In genomic region chr7:39948375-39948774, GRCh38 we compare ENCODE assay signal across 8 cellular contexts. TPM values are rescaled to one million over a fixed set of nuclear protein-coding genes. Genes with fewer than 3 reads are reported as not detected.
DNase-seq lines count a peak whose midpoint lies in the region; ATAC-seq and TF ChIP-seq lines count a peak whose summit lies in the region.

No MANE protein-coding gene starts in this region.

- no peaks in the 10 kb centered on the region; the same call in 1 of the 2 replicates for H3K9me3 ChIP-seq in HUES6 (ENCODE audit: control insufficient read depth, insufficient read depth, low read depth, low read length)
- no peaks in the 10 kb centered on the region for H3K9me3 ChIP-seq in testis

- H3K36me3 Mint-ChIP-seq in activated naive CD8-positive, alpha-beta T cell treated with anti-CD3 and anti-CD28 coated beads, Interleukin-2, amount 50 U/mL, for 24 hours (ENCODE audit: low read depth): peaks cover 15% of the 10 kb centered on the region

- DNase-seq in AG04449 (ENCODE audit: low read depth, low spot score): no peak
- peak; percentile 20 for DNase-seq in activated naive CD8-positive, alpha-beta T cell treated with anti-CD3 and anti-CD28 coated beads, Interleukin-2, amount 50 U/mL, for 24 hours
- no peak for DNase-seq in kidney epithelial cell (ENCODE audit: low read depth)
- DNase-seq in testis: peak; percentile 18
- no peak for DNase-seq in amniotic stem cell (lab: John Stamatoyannopoulos, UW)

- H3K27me3 ChIP-seq in HUES6 (ENCODE audit: control insufficient read depth, insufficient read depth, low read length) (no peaks in the 10 kb centered on the region), kidney epithelial cell (ENCODE audit: control insufficient read depth, insufficient read depth, low read length) (no peaks in the 10 kb centered on the region), testis (no peaks in the 10 kb centered on the region)

- CTCF ChIA-PET in AG04449 (lab: Yijun Ruan, JAX): interaction anchor here (1.2 to 2.2 kb wide), 6 partner anchors 9 to 368 kb away, joined by 3 to 13 read pairs (median 6); no protein-coding TSS in a partner anchor

- TF ChIP-seq CTCF in AG04449 (IDR thresholded peaks at IDR 0.05; ENCODE audit: insufficient read depth, low read length, missing control alignments) (no peak), kidney epithelial cell (IDR thresholded peaks at IDR 0.05; ENCODE audit: insufficient read depth, low read length, poor library complexity, severe bottlenecking) (no peak), testis (IDR thresholded peaks at IDR 0.05) (no peak)

- H3K27ac ChIP-seq in HUES6 (ENCODE audit: low read depth, low read length) (no peak overlapping the region; the same call in 1 of the 2 replicates), testis (peak overlapping the region; percentile 96)

- 31 to 53% methylated on average over 8 of the region's 8 CpGs for WGBS in testis, 2 donors

- no peaks in the 10 kb centered on the region for H3K9me3 Mint-ChIP-seq in activated naive CD8-positive, alpha-beta T cell treated with anti-CD3 and anti-CD28 coated beads, Interleukin-2, amount 50 U/mL, for 24 hours

- no peaks in the 10 kb centered on the region for H3K27me3 Mint-ChIP-seq in activated naive CD8-positive, alpha-beta T cell treated with anti-CD3 and anti-CD28 coated beads, Interleukin-2, amount 50 U/mL, for 24 hours

- H3K9ac ChIP-seq in HUES6 (ENCODE audit: low read length): peak overlapping the region; percentile 48

- peaks cover 29% of the 10 kb centered on the region for H3K4me1 Mint-ChIP-seq in activated naive CD8-positive, alpha-beta T cell treated with anti-CD3 and anti-CD28 coated beads, Interleukin-2, amount 50 U/mL, for 24 hours

- H3K36me3 ChIP-seq in HUES6 (ENCODE audit: control insufficient read depth, insufficient read depth, low read length): no peaks in the 10 kb centered on the region
- H3K36me3 ChIP-seq in kidney epithelial cell (ENCODE audit: control insufficient read depth, insufficient read depth, low read length): no peaks in the 10 kb centered on the region
- H3K36me3 ChIP-seq in testis (ENCODE audit: low read depth, missing control alignments): no peaks in the 10 kb centered on the region

- peak overlapping the region; percentile 98 for H3K4me3 Mint-ChIP-seq in activated naive CD8-positive, alpha-beta T cell treated with anti-CD3 and anti-CD28 coated beads, Interleukin-2, amount 50 U/mL, for 24 hours

- no peak for ATAC-seq in activated naive CD8-positive, alpha-beta T cell treated with anti-CD3 and anti-CD28 coated beads, Interleukin-2, amount 50 U/mL, for 24 hours
- no peak for ATAC-seq in HG03460 (IDR thresholded peaks at IDR 0.05; ENCODE audit: unreplicated experiment)
- ATAC-seq in GM18498 (IDR thresholded peaks at IDR 0.05; ENCODE audit: unreplicated experiment): no peak

- H3K27ac Mint-ChIP-seq in activated naive CD8-positive, alpha-beta T cell treated with anti-CD3 and anti-CD28 coated beads, Interleukin-2, amount 50 U/mL, for 24 hours: peak overlapping the region; percentile 100

- H3K4me1 ChIP-seq in HUES6 (ENCODE audit: control insufficient read depth, insufficient read depth, low read length) (no peaks in the 10 kb centered on the region), testis (no peaks in the 10 kb centered on the region)

- peak overlapping the region; percentile 92 for H3K4me3 ChIP-seq in AG04449 (ENCODE audit: low read depth, low read length)
- peak overlapping the region; percentile 73 for H3K4me3 ChIP-seq in HUES6 (ENCODE audit: low read depth, low read length)
- H3K4me3 ChIP-seq in kidney epithelial cell (ENCODE audit: low read depth, low read length): peak overlapping the region; percentile 67
- H3K4me3 ChIP-seq in testis: peak overlapping the region; percentile 64 to 91

- POLR2A ChIA-PET in AG04449 (lab: Yijun Ruan, JAX): interaction anchor here (0.5 to 0.7 kb wide), 3 partner anchors 8 to 144 kb away, joined by 3 to 4 read pairs (median 4); no protein-coding TSS in a partner anchor

- intact Hi-C loops in testis (cut with DNase I; ENCODE audit: low total_unique reads): no loop called here

- no peak for TF ChIP-seq POLR2A in testis (IDR thresholded peaks at IDR 0.05)

RNA-seq across cellular contexts. Expression of gene CDK13, which starts 1.7 kb away (rescaled TPM):
- total RNA-seq in kidney epithelial cell: 49.4 and 49.8 TPM in 2 replicates
- 100 to 1,000 TPM; 134 to 140 TPM for total RNA-seq in testis
- 55.1 TPM for polyA plus RNA-seq in testis (ENCODE audit: insufficient read depth, low read depth, low replicate concordance)

Comparison
In these comparisons a context has a peak if more than half of its experiments do, and no peak if none do; other contexts are left out.
1. DNase-seq: peak in activated naive CD8-positive, alpha-beta T cell treated with anti-CD3 and anti-CD28 coated beads, Interleukin-2, amount 50 U/mL, for 24 hours (single experiment) and testis (single experiment); none in AG04449 (single experiment), kidney epithelial cell (single experiment) and amniotic stem cell (single experiment).
2. Peak in every context shown above with its lines, with median percentiles within 50 percentile points of each other: H3K4me3 ChIP-seq.